8 cellular contexts compared by ENCODE assay signal in genomic region chr1:84078824-84079167, GRCh38.
DNase-seq lines count a peak whose midpoint lies in the region; ATAC-seq and TF ChIP-seq lines count a peak whose summit lies in the region.

No MANE protein-coding gene starts in this region.

- H3K9me3 ChIP-seq in A673 (ENCODE audit: low read depth, low read length, poor library complexity, severe bottlenecking): no peaks in the 10 kb centered on the region
- H3K9me3 ChIP-seq in HEK293 (ENCODE audit: control insufficient read depth, insufficient read depth, low read depth, low read length): no peaks in the 10 kb centered on the region
- H3K9me3 ChIP-seq in muscle layer of duodenum (ENCODE audit: control insufficient read depth in 1 of 2, low read length in 2 of 2): no peaks in the 10 kb centered on the region

- BruUV-seq in A673 (replicated peaks; lab: Mats Ljungman, UMichigan): no TSS peak

- H3K27ac ChIP-seq in A673 (ENCODE audit: low read depth, low read length, poor library complexity, severe bottlenecking) (peak overlapping the region; percentile 90), HEK293 (ENCODE audit: extremely low read depth, low read depth, low read length) (peak overlapping the region; percentile 78; the same call in 1 of the 2 replicates), muscle layer of duodenum (ENCODE audit: low read length) (peak overlapping the region; percentile 0)

- H3K4me1 ChIP-seq in A673 (ENCODE audit: insufficient read depth, low read length, poor library complexity, severe bottlenecking) (peaks cover 9% of the 10 kb centered on the region), HEK293 (ENCODE audit: control insufficient read depth, insufficient read depth, low read length) (peaks cover 3% of the 10 kb centered on the region; the same call in 1 of the 2 replicates), muscle layer of duodenum (ENCODE audit: control insufficient read depth in 1 of 2, insufficient read depth in 2 of 2, low read length in 2 of 2) (peaks cover 0 to 15% of the 10 kb centered on the region in 2 donors)

- H3K36me3 ChIP-seq in A673 (ENCODE audit: insufficient read depth, low read length, poor library complexity, severe bottlenecking) (no peaks in the 10 kb centered on the region), HEK293 (ENCODE audit: control insufficient read depth in 2 of 2, insufficient read depth in 1 of 2, low read length in 2 of 2) (no peaks in the 10 kb centered on the region), muscle layer of duodenum (ENCODE audit: control insufficient read depth in 1 of 2, insufficient read depth in 2 of 2, low read length in 2 of 2) (no peaks in the 10 kb centered on the region)

- CTCF ChIA-PET in A673 (lab: Charles Lee): no interaction called here
- CTCF ChIA-PET in HEK293 (lab: Yijun Ruan, JAX): no interaction called here

- ATAC-seq in HG03378 (IDR thresholded peaks at IDR 0.05; ENCODE audit: unreplicated experiment): no peak

- intact Hi-C loops in A673 (cut with micrococcal nuclease; ENCODE audit: unreplicated experiment): no loop called here

- H3K4me3 ChIP-seq in A673 (ENCODE audit: low read depth, low read length, poor library complexity, severe bottlenecking) (peak overlapping the region; percentile 76), HEK293 (ENCODE audit: low read depth, low read length) (peak overlapping the region; percentile 86), cardiac fibroblast (replicated peaks in 1 of 2; ENCODE audit: low read depth in 2 of 2, low read length in 2 of 2) (peak overlapping the region; percentile 91 to 98), muscle layer of duodenum (ENCODE audit: low read depth in 1 of 2, low read length in 2 of 2) (peak overlapping the region; percentile 70 to 81)

- TF ChIP-seq CTCF in A673 (conservative IDR thresholded peaks at IDR 0.05; ENCODE audit: low read depth, low read length): no peak
- TF ChIP-seq CTCF in HEK293 (tag by site-specific recombination; IDR thresholded peaks at IDR 0.05): no peak
- TF ChIP-seq CTCF in cardiac fibroblast (IDR thresholded peaks at IDR 0.05; ENCODE audit: low read depth, low read length): no peak

- H3K27me3 ChIP-seq in A673 (replicated peaks; ENCODE audit: insufficient read depth, low read depth, low read length, poor library complexity) (no peaks in the 10 kb centered on the region), muscle layer of duodenum (ENCODE audit: low read depth, low read length) (no peaks in the 10 kb centered on the region)

- DNase-seq in A673 (ENCODE audit: low spot score) (no peak), cardiac fibroblast (ENCODE audit: low read depth in 2 of 2) (peak in 1 of 2 donors; percentile 5), NCI-H2029 (lab: John Stamatoyannopoulos, UW) (no peak), DMS53 (lab: John Stamatoyannopoulos, UW) (no peak), COR-L47 (lab: John Stamatoyannopoulos, UW) (no peak)

- POLR2A ChIA-PET in A673 (lab: Charles Lee; ENCODE audit: low non-redundant PET) (no interaction called here), HEK293 (lab: Yijun Ruan, JAX) (interaction anchor here (0.6 kb wide), 2 partner anchors 12 to 18 kb away, joined by 3 to 4 read pairs; no protein-coding TSS in a partner anchor)

TF ChIP-seq in HEK293, 187 proteins besides CTCF, POLR2A, EP300 and RAD21:
- TF ChIP-seq ZNF362 (tag by site-specific recombination; IDR thresholded peaks at IDR 0.05) (no peak), ZNF560 (tag by site-specific recombination; IDR thresholded peaks at IDR 0.05; ENCODE audit: borderline replicate concordance) (no peak), ZNF433 (tag by site-specific recombination; IDR thresholded peaks at IDR 0.05; ENCODE audit: low read depth) (no peak), ZNF558 (tag by site-specific recombination; IDR thresholded peaks at IDR 0.05) (no peak), ZNF335 (tag by site-specific recombination; conservative IDR thresholded peaks at IDR 0.05) (peak; percentile 38), ZBTB17 (tag by site-specific recombination; IDR thresholded peaks at IDR 0.05) (peak; percentile 89), ZNF843 (tag by site-specific recombination; IDR thresholded peaks at IDR 0.05) (no peak), ZNF600 (tag by site-specific recombination; IDR thresholded peaks at IDR 0.05) (0 out of 2 replicates have a peak, but pooled peaks have one; percentile 62), ZNF214 (tag by site-specific recombination; IDR thresholded peaks at IDR 0.05; ENCODE audit: borderline replicate concordance) (no peak), ZNF776 (tag by site-specific recombination; IDR thresholded peaks at IDR 0.05; ENCODE audit: borderline replicate concordance) (no peak), ZNF660 (tag by site-specific recombination; IDR thresholded peaks at IDR 0.05) (peak; percentile 7; the same call in 1 of the 2 replicates), PRDM10 (tag by site-specific recombination; IDR thresholded peaks at IDR 0.05) (peak; percentile 82)

Comparison
In these comparisons a context has a peak if more than half of its experiments do, and no peak if none do; other contexts are left out.
1. H3K27ac ChIP-seq: peak in every context shown above with its lines; median percentile 90 in A673; 78 in HEK293; 0 in muscle layer of duodenum.